In the genomic region with DNA sequence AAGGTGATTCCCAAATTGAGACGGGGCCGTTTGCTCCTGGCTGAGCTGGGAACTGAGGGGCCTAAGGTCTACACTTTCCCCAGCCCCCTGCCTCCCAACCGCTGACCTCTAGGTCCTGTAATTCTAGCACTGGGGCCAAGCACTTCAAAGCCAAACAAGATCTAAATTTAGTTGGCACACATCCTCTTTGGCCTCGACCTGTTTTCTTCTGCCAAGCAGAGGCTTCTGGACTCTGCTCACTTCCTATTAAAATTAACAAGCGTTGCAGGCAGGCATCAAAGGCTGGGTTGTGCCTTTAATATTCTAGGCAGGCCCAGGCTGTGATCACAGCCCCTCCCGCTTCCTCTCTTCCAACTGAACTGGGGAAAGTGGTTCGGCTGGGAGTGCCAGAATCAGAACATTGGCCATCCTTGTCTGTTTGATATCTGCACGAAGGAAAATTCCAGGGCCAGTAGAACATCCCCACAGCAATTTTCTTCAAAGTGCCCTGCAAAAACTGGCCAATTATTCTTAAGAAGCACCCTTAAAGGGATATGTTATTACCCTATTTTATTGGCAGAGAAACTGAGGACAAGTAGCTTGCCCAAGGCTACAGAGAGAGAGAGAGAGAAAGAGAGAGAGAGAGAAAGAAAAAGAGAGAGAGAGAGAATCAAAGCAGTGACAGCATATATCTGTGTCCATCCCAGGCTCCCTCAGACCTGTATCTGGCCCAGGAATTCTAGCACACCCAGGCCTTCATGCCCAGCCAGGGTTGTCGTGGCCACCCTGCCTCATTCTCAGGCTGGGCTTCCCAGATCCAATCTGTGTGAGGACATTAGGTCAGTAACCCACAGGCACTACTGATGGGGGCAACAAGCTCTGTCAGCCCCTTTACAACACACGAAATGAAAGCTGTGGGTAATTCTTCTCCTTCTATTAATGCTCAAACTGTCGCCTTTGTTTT, we compare ENCODE assay signal across 11 cellular contexts. TPM values are rescaled to one million over a fixed set of nuclear protein-coding genes. Genes with fewer than 3 reads are reported as not detected.
DNase-seq lines count a peak whose midpoint lies in the region; ATAC-seq and TF ChIP-seq lines count a peak whose summit lies in the region.
"Had no signal": no experiment of that assay in that cellular context is flagged by ENCODE, and none has a peak within 500 bp of the region (broad histone marks: within the 10 kb centered on the region; RNA-seq: fewer than 3 reads in every experiment).

No MANE protein-coding gene starts in this region.

- intact Hi-C loops in left ventricle myocardium superior (cut with micrococcal nuclease): no loop called here
- intact Hi-C loops in activated T-helper 1 cell treated with anti-CD3 and anti-CD28 coated beads, Interleukin-12 subunit alpha, Interleukin-12 subunit beta, Interleukin-2, Interleukin-4 antibody, amounts not matched to agents 30 ng/mL and 10 ng/mL and 1 ng/mL, durations not matched to agents 14 hours and 24 hours and 36 hours (cut with micrococcal nuclease): no loop called here

- H3K36me3 Mint-ChIP-seq in activated T-helper 1 cell treated with anti-CD3 and anti-CD28 coated beads, Interleukin-12 subunit alpha, Interleukin-12 subunit beta, Interleukin-2, Interleukin-4 antibody, amounts not matched to agents 30 ng/mL and 10 ng/mL and 1 ng/mL, durations not matched to agents 14 hours and 24 hours and 36 hours (ENCODE audit: low read depth): no peaks in the 10 kb centered on the region

- peaks cover 18% of the 10 kb centered on the region for H3K4me1 Mint-ChIP-seq in activated T-helper 1 cell treated with anti-CD3 and anti-CD28 coated beads, Interleukin-12 subunit alpha, Interleukin-12 subunit beta, Interleukin-2, Interleukin-4 antibody, amounts not matched to agents 30 ng/mL and 10 ng/mL and 1 ng/mL, durations not matched to agents 14 hours and 24 hours and 36 hours (ENCODE audit: low read depth)

- no peak overlapping the region for H3K27ac Mint-ChIP-seq in activated T-helper 1 cell treated with anti-CD3 and anti-CD28 coated beads, Interleukin-12 subunit alpha, Interleukin-12 subunit beta, Interleukin-2, Interleukin-4 antibody, amounts not matched to agents 30 ng/mL and 10 ng/mL and 1 ng/mL, durations not matched to agents 14 hours and 24 hours and 36 hours

- H3K9me3 Mint-ChIP-seq in activated T-helper 1 cell treated with anti-CD3 and anti-CD28 coated beads, Interleukin-12 subunit alpha, Interleukin-12 subunit beta, Interleukin-2, Interleukin-4 antibody, amounts not matched to agents 30 ng/mL and 10 ng/mL and 1 ng/mL, durations not matched to agents 14 hours and 24 hours and 36 hours: no peaks in the 10 kb centered on the region

- H3K4me3 Mint-ChIP-seq in activated T-helper 1 cell treated with anti-CD3 and anti-CD28 coated beads, Interleukin-12 subunit alpha, Interleukin-12 subunit beta, Interleukin-2, Interleukin-4 antibody, amounts not matched to agents 30 ng/mL and 10 ng/mL and 1 ng/mL, durations not matched to agents 14 hours and 24 hours and 36 hours: no peak overlapping the region

- DNase-seq in HT-29 (ENCODE audit: low spot score) (peak; percentile 23), left ventricle myocardium superior (no peak), putamen (ENCODE audit: low spot score) (peak; percentile 83), NCI-H1092 (lab: John Stamatoyannopoulos, UW) (no peak), AML-193 (lab: John Stamatoyannopoulos, UW) (no peak)
- DNase-seq in activated T-helper 1 cell treated with anti-CD3 and anti-CD28 coated beads, Interleukin-12 subunit alpha, Interleukin-12 subunit beta, Interleukin-2, Interleukin-4 antibody, amounts not matched to agents 30 ng/mL and 10 ng/mL and 1 ng/mL, durations not matched to agents 14 hours and 24 hours and 36 hours (ENCODE audit: low spot score): no peak
- DNase-seq: NCI-H345, retina had no signal

- ATAC-seq in SK-N-SH treated with all-trans-retinoic acid at 6 μM for 48 hours (peak; percentile 33; the same call in 2 of the 3 replicates), left ventricle myocardium superior (peak; percentile 84), HG02970 (IDR thresholded peaks at IDR 0.05; ENCODE audit: low FRiP score, unreplicated experiment) (no peak)

- peaks cover 22% of the 10 kb centered on the region for H3K27me3 Mint-ChIP-seq in activated T-helper 1 cell treated with anti-CD3 and anti-CD28 coated beads, Interleukin-12 subunit alpha, Interleukin-12 subunit beta, Interleukin-2, Interleukin-4 antibody, amounts not matched to agents 30 ng/mL and 10 ng/mL and 1 ng/mL, durations not matched to agents 14 hours and 24 hours and 36 hours (ENCODE audit: insufficient read depth)

TF ChIP-seq in SK-N-SH treated with all-trans-retinoic acid at 6 μM for 48 hours, 23 proteins besides CTCF, POLR2A, EP300 and RAD21 (continues in another document):
- no peak for TF ChIP-seq ZFP30 (CRISPR knock-in tag; IDR thresholded peaks at IDR 0.05)
- no peak for TF ChIP-seq OSR1 (CRISPR knock-in tag; IDR thresholded peaks at IDR 0.05)
- no peak for TF ChIP-seq SNAI2 (CRISPR knock-in tag; IDR thresholded peaks at IDR 0.05)
- TF ChIP-seq, protein P1, sequence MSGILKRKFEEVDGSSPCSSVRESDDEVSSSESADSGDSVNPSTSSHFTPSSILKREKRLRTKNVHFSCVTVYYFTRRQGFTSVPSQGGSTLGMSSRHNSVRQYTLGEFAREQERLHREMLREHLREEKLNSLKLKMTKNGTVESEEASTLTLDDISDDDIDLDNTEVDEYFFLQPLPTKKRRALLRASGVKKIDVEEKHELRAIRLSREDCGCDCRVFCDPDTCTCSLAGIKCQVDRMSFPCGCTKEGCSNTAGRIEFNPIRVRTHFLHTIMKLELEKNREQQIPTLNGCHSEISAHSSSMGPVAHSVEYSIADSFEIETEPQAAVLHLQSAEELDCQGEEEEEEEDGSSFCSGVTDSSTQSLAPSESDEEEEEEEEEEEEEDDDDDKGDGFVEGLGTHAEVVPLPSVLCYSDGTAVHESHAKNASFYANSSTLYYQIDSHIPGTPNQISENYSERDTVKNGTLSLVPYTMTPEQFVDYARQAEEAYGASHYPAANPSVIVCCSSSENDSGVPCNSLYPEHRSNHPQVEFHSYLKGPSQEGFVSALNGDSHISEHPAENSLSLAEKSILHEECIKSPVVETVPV (CRISPR knock-in tag; IDR thresholded peaks at IDR 0.05): no peak
- no peak for TF ChIP-seq ZNF565 (CRISPR knock-in tag; conservative IDR thresholded peaks at IDR 0.05; ENCODE audit: low read depth)
- TF ChIP-seq RARB (CRISPR knock-in tag; IDR thresholded peaks at IDR 0.05): no peak
- TF ChIP-seq TOX (CRISPR knock-in tag; IDR thresholded peaks at IDR 0.05; ENCODE audit: borderline replicate concordance): no peak
- TF ChIP-seq ZNF70 (CRISPR knock-in tag; IDR thresholded peaks at IDR 0.05): no peak
- TF ChIP-seq, protein P2, sequence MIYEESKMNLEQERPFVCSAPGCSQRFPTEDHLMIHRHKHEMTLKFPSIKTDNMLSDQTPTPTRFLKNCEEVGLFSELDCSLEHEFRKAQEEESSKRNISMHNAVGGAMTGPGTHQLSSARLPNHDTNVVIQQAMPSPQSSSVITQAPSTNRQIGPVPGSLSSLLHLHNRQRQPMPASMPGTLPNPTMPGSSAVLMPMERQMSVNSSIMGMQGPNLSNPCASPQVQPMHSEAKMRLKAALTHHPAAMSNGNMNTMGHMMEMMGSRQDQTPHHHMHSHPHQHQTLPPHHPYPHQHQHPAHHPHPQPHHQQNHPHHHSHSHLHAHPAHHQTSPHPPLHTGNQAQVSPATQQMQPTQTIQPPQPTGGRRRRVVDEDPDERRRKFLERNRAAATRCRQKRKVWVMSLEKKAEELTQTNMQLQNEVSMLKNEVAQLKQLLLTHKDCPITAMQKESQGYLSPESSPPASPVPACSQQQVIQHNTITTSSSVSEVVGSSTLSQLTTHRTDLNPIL (CRISPR knock-in tag; IDR thresholded peaks at IDR 0.05; ENCODE audit: low read depth): no peak
- no peak for TF ChIP-seq BACH2 (CRISPR knock-in tag; IDR thresholded peaks at IDR 0.05; ENCODE audit: borderline replicate concordance)

RNA-seq across cellular contexts. Expression of a gene that starts 12.8 kb away (rescaled TPM):
- total RNA-seq in HT-29 (2014; rRNA removed; shearing (Covaris generic)): not detected in 2 replicates
- total RNA-seq in left ventricle myocardium superior: not detected
- total RNA-seq in activated T-helper 1 cell treated with anti-CD3 and anti-CD28 coated beads, Interleukin-12 subunit alpha, Interleukin-12 subunit beta, Interleukin-2, Interleukin-4 antibody, amounts not matched to agents 30 ng/mL and 10 ng/mL and 1 ng/mL, durations not matched to agents 14 hours and 24 hours and 36 hours: not detected in 2 replicates
- total RNA-seq: T-helper 2 cell treated with Interferon-gamma antibody and Interleukin-4, amounts not matched to agents 100 ng/mL and 5 ng/mL, for 36 hours had no signal

RNA-seq across cellular contexts. Expression of a gene that starts 32.2 kb away (rescaled TPM):
- total RNA-seq in HT-29 (2014; rRNA removed; shearing (Covaris generic)): 10.4 and 19.3 TPM in 2 replicates
- total RNA-seq in left ventricle myocardium superior: 45.0 TPM
- 7.4 and 12.3 TPM in 2 replicates for total RNA-seq in activated T-helper 1 cell treated with anti-CD3 and anti-CD28 coated beads, Interleukin-12 subunit alpha, Interleukin-12 subunit beta, Interleukin-2, Interleukin-4 antibody, amounts not matched to agents 30 ng/mL and 10 ng/mL and 1 ng/mL, durations not matched to agents 14 hours and 24 hours and 36 hours

RNA-seq across cellular contexts. Expression of a gene that starts 37.3 kb away (rescaled TPM):
- total RNA-seq in HT-29 (2014; rRNA removed; shearing (Covaris generic)): 3.5 TPM in 1 of 2 replicates, not detected in the other
- total RNA-seq in left ventricle myocardium superior: 3.8 TPM
- total RNA-seq in activated T-helper 1 cell treated with anti-CD3 and anti-CD28 coated beads, Interleukin-12 subunit alpha, Interleukin-12 subunit beta, Interleukin-2, Interleukin-4 antibody, amounts not matched to agents 30 ng/mL and 10 ng/mL and 1 ng/mL, durations not matched to agents 14 hours and 24 hours and 36 hours: 1.9 and 2.7 TPM in 2 replicates

RNA-seq across cellular contexts. Expression of a gene that starts 56.3 kb away (rescaled TPM):
- 44.1 and 51.4 TPM in 2 replicates for total RNA-seq in HT-29 (2014; rRNA removed; shearing (Covaris generic))
- 86.3 TPM for total RNA-seq in left ventricle myocardium superior
- 348 and 365 TPM in 2 replicates for total RNA-seq in activated T-helper 1 cell treated with anti-CD3 and anti-CD28 coated beads, Interleukin-12 subunit alpha, Interleukin-12 subunit beta, Interleukin-2, Interleukin-4 antibody, amounts not matched to agents 30 ng/mL and 10 ng/mL and 1 ng/mL, durations not matched to agents 14 hours and 24 hours and 36 hours

Comparison
In these comparisons a context has a peak if more than half of its experiments do, and no peak if none do; other contexts are left out.
1. DNase-seq: peak in HT-29 (single experiment) and putamen (single experiment); none in left ventricle myocardium superior (single experiment), NCI-H1092 (single experiment), AML-193 (0 of 2) and activated T-helper 1 cell treated with anti-CD3 and anti-CD28 coated beads, Interleukin-12 subunit alpha, Interleukin-12 subunit beta, Interleukin-2, Interleukin-4 antibody, amounts not matched to agents 30 ng/mL and 10 ng/mL and 1 ng/mL, durations not matched to agents 14 hours and 24 hours and 36 hours (single experiment).